1 cellular context compared by ENCODE assay signal in genomic region chr22:42856179-42856864, GRCh38.
TF ChIP-seq lines count a peak whose summit lies in the region.

No MANE protein-coding gene starts in this region.

TF ChIP-seq in endothelial cell of umbilical vein, 7 proteins besides CTCF, POLR2A, EP300 and RAD21 (continued from another document):
- TF ChIP-seq MYC (IDR thresholded peaks at IDR 0.05; ENCODE audit: low read depth, low read length) (no peak), EZH2 (IDR thresholded peaks at IDR 0.05; ENCODE audit: borderline replicate concordance, low read depth, low read length, severe bottlenecking) (no peak)
TF ChIP-seq in endothelial cell of umbilical vein: peak in this region for 0.
